Comparison of ENCODE assay signal across 8 cellular contexts in genomic region chr17:82227629-82228277, GRCh38. TPM values are rescaled to one million over a fixed set of nuclear protein-coding genes. Genes with fewer than 3 reads are reported as not detected.
DNase-seq lines count a peak whose midpoint lies in the region; ATAC-seq and TF ChIP-seq lines count a peak whose summit lies in the region.

No MANE protein-coding gene starts in this region.

- no peaks in the 10 kb centered on the region for H3K9me2 ChIP-seq in Karpas-422 (replicated peaks; ENCODE audit: insufficient read depth, low read length)

- peaks cover 0 to under 1% (median 0%) of the 10 kb centered on the region in 3 donors for H3K27me3 Mint-ChIP-seq in CD14-positive monocyte (ENCODE audit: low read depth in 3 of 3)
- H3K27me3 Mint-ChIP-seq in natural killer cell treated with Interleukin-12 subunit alpha and Interleukin-12 subunit beta and Interleukin-15 and Interleukin-18, amount 100 ng/mL, for 72 hours, result no peaks in the 10 kb centered on the region

- peak overlapping the region; percentile 85 to 92 (median 90) for H3K27ac Mint-ChIP-seq in CD14-positive monocyte
- peak overlapping the region; percentile 50 to 69 for H3K27ac Mint-ChIP-seq in natural killer cell treated with Interleukin-12 subunit alpha and Interleukin-12 subunit beta and Interleukin-15 and Interleukin-18, amount 100 ng/mL, for 72 hours

- peaks cover 7% of the 10 kb centered on the region for H3K4me1 ChIP-seq in Karpas-422 (ENCODE audit: low read length)

- no peak for ATAC-seq in natural killer cell treated with Interleukin-12 subunit alpha and Interleukin-12 subunit beta and Interleukin-15 and Interleukin-18, amount 100 ng/mL, for 72 hours
- ATAC-seq in HG03097 (IDR thresholded peaks at IDR 0.05; ENCODE audit: low FRiP score, unreplicated experiment), result no peak
- ATAC-seq in HG03139 (IDR thresholded peaks at IDR 0.05; ENCODE audit: unreplicated experiment), result no peak

- H2AFZ ChIP-seq in Karpas-422 (ENCODE audit: low read length), result 0 out of 2 replicates have a peak overlapping the region, but pooled peaks have one; percentile 9

- peak overlapping the region; percentile 69 to 81 for H3K4me3 Mint-ChIP-seq in CD14-positive monocyte
- peak overlapping the region; percentile 77 for H3K4me3 Mint-ChIP-seq in natural killer cell treated with Interleukin-12 subunit alpha and Interleukin-12 subunit beta and Interleukin-15 and Interleukin-18, amount 100 ng/mL, for 72 hours

- peaks cover 0 to under 1% of the 10 kb centered on the region in 2 donors for H3K36me3 Mint-ChIP-seq in CD14-positive monocyte
- H3K36me3 Mint-ChIP-seq in natural killer cell treated with Interleukin-12 subunit alpha and Interleukin-12 subunit beta and Interleukin-15 and Interleukin-18, amount 100 ng/mL, for 72 hours, result no peaks in the 10 kb centered on the region

- H3K9me3 Mint-ChIP-seq in CD14-positive monocyte, result no peaks in the 10 kb centered on the region
- no peaks in the 10 kb centered on the region for H3K9me3 Mint-ChIP-seq in natural killer cell treated with Interleukin-12 subunit alpha and Interleukin-12 subunit beta and Interleukin-15 and Interleukin-18, amount 100 ng/mL, for 72 hours

- no peaks in the 10 kb centered on the region for H3K9me3 ChIP-seq in Karpas-422 (ENCODE audit: low read length)

- H3K36me3 ChIP-seq in Karpas-422 (ENCODE audit: insufficient read depth, low read length), result no peaks in the 10 kb centered on the region

- intact Hi-C loops in CD14-positive monocyte (cut with micrococcal nuclease) (no loop called here), dorsolateral prefrontal cortex (cut with DNase I) (no loop called here)

- H4K20me1 ChIP-seq in Karpas-422 (ENCODE audit: insufficient read depth, low read depth, low read length), result no peaks in the 10 kb centered on the region

- H3K27me3 ChIP-seq in Karpas-422 (ENCODE audit: low read length) (no peaks in the 10 kb centered on the region), dorsolateral prefrontal cortex (peaks cover 0 to 36% (median 20%) of the 10 kb centered on the region in 45 donors)

- H3K4me3 ChIP-seq in Karpas-422 (ENCODE audit: low read length) (no peak overlapping the region), dorsolateral prefrontal cortex (peak overlapping the region in 37 of 59 donors; percentile 18 to 80 (median 49))

- H3K79me2 ChIP-seq in Karpas-422 (ENCODE audit: low read length), result no peaks in the 10 kb centered on the region

- H3K27ac ChIP-seq in Karpas-422 (ENCODE audit: low read length) (no peak overlapping the region), dorsolateral prefrontal cortex (peak overlapping the region in 47 of 59 donors; percentile 5 to 90 (median 65))

- H3K9ac ChIP-seq in Karpas-422 (ENCODE audit: low read length), result 0 out of 2 replicates have a peak overlapping the region, but pooled peaks have one; percentile 24

- peak; percentile 48 for DNase-seq in CD14-positive monocyte (ENCODE audit: low spot score)
- no peak for DNase-seq in Karpas-422
- DNase-seq in dorsolateral prefrontal cortex, result no peak
- DNase-seq in natural killer cell treated with Interleukin-12 subunit alpha and Interleukin-12 subunit beta and Interleukin-15 and Interleukin-18, amount 100 ng/mL, for 72 hours (ENCODE audit: low spot score), result no peak
- no peak for DNase-seq in stimulated activated CD4-positive, alpha-beta T cell treated with anti-CD3 and anti-CD28 coated beads, Interleukin-2, amount 100 ng/mL, for 24 hours
- no peak for DNase-seq in iPS-NIHi7 (ENCODE audit: extremely low spot score)

- H3K4me2 ChIP-seq in Karpas-422 (ENCODE audit: low read depth, low read length, poor library complexity, severe bottlenecking), result peak overlapping the region; percentile 47

- TF ChIP-seq CTCF in CD14-positive monocyte (IDR thresholded peaks at IDR 0.05) (no peak), dorsolateral prefrontal cortex (IDR thresholded peaks at IDR 0.05 in 54 of 56, conservative IDR thresholded peaks at IDR 0.05 in 2 of 56; ENCODE audit: low read depth in 1 of 56, partially characterized antibody in 56 of 56) (no peak)

- peaks cover 23% of the 10 kb centered on the region for H3K4me1 Mint-ChIP-seq in CD14-positive monocyte
- H3K4me1 Mint-ChIP-seq in natural killer cell treated with Interleukin-12 subunit alpha and Interleukin-12 subunit beta and Interleukin-15 and Interleukin-18, amount 100 ng/mL, for 72 hours (ENCODE audit: low read depth in 2 of 2), result peaks cover 4 to 12% of the 10 kb centered on the region in 2 donors

RNA-seq across cellular contexts. Expression of gene SLC16A3, which starts 1.1 kb away (rescaled TPM):
- 10 to 100 TPM; 26.3 to 35.3 TPM for polyA plus RNA-seq in CD14-positive monocyte
- 0.67 and 6.0 TPM in 2 replicates for total RNA-seq in Karpas-422 (2014; rRNA removed; shearing (Covaris generic); ENCODE audit: low replicate concordance)
- total RNA-seq in dorsolateral prefrontal cortex, result 10 to 100 TPM in 76 of 120 experiments, 1 to 10 TPM in 44; 4.8 to 45.0 (median 12.2) TPM
- total RNA-seq in natural killer cell treated with Interleukin-12 subunit alpha and Interleukin-12 subunit beta and Interleukin-15 and Interleukin-18, amount 100 ng/mL, for 72 hours, result 100 to 1,000 TPM; 241 to 534 TPM

RNA-seq across cellular contexts. Expression of gene CCDC57, which starts 15.1 kb away (rescaled TPM):
- 10 to 100 TPM; 17.1 to 20.1 TPM for polyA plus RNA-seq in CD14-positive monocyte
- 31.3 and 37.4 TPM in 2 replicates for total RNA-seq in Karpas-422 (2014; rRNA removed; shearing (Covaris generic); ENCODE audit: low replicate concordance)
- total RNA-seq in dorsolateral prefrontal cortex, result 100 to 1,000 TPM in 17 of 120 experiments, 10 to 100 TPM in 103; 38.5 to 134 (median 72.6) TPM
- total RNA-seq in natural killer cell treated with Interleukin-12 subunit alpha and Interleukin-12 subunit beta and Interleukin-15 and Interleukin-18, amount 100 ng/mL, for 72 hours, result 10 to 100 TPM; 34.0 to 82.2 TPM

RNA-seq across cellular contexts. Expression of gene CSNK1D, which starts 45.7 kb away (rescaled TPM):
- polyA plus RNA-seq in CD14-positive monocyte, result 10 to 100 TPM; 47.0 to 60.9 TPM
- total RNA-seq in Karpas-422 (2014; rRNA removed; shearing (Covaris generic); ENCODE audit: low replicate concordance), result 27.1 and 30.6 TPM in 2 replicates
- 100 to 1,000 TPM in 117 of 120 experiments, 10 to 100 TPM in 3; 96.2 to 160 (median 125) TPM for total RNA-seq in dorsolateral prefrontal cortex
- total RNA-seq in natural killer cell treated with Interleukin-12 subunit alpha and Interleukin-12 subunit beta and Interleukin-15 and Interleukin-18, amount 100 ng/mL, for 72 hours, result 100 to 1,000 TPM; 160 to 215 TPM

Comparison
In these comparisons a context has a peak if more than half of its experiments do, and no peak if none do; other contexts are left out.
1. RNA of gene SLC16A3, which starts 1.1 kb away (total RNA-seq): 241 to 534 TPM in natural killer cell treated with Interleukin-12 subunit alpha and Interleukin-12 subunit beta and Interleukin-15 and Interleukin-18, amount 100 ng/mL, for 72 hours; 4.8 to 45.0 TPM in dorsolateral prefrontal cortex and 0.67 to 6.0 TPM in Karpas-422; every median in the first group is over 4 times any median in the second.